1 cellular context compared by ENCODE assay signal in the genomic region with DNA sequence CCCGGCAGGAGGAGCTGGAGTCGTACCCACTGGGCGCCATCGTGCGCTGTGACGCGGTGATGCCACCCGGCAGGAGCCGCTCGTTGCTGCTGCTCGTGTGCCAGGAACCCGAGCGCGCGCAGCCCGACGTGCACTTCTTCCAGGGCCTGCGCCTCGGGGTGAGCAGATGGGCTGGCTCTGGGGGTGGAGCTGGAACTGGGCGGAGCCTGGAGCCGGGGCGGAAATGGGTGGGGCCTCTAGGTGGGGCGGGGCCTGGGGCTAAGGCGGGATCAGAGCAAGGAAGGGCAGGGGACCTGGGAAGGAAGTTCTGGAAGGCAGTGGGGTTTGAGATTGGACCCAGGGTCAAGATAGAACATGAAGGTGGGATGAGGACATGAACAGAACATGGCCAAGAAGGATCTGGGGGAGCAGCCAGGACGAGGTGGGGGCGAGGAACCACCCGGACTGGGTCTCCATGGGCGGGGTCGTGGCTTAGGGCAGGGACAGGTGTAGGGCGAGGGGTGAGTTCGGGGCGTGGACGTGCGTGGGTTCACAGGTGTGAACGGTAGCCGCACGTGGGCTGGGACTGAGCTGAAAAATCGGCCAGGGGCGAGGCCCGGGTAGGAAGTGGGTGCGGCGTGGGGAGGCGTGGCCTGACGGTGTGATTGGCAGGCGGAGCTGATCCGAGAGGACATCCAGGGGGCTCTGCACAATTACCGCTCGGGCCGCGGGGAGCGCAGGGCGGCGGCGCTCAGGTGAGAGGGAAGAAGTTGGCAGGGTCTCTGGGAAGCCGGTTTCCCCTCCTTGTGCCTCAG.
A peak's percentile ranks its signal among the peaks of the same experiment; 100 is the strongest.
TF ChIP-seq lines count a peak whose summit lies in the region.

No MANE protein-coding gene starts in this region.

TF ChIP-seq in K562, 482 proteins besides CTCF, POLR2A, EP300 and RAD21 (continued from another document and continues in another):
- TF ChIP-seq, protein P1, sequence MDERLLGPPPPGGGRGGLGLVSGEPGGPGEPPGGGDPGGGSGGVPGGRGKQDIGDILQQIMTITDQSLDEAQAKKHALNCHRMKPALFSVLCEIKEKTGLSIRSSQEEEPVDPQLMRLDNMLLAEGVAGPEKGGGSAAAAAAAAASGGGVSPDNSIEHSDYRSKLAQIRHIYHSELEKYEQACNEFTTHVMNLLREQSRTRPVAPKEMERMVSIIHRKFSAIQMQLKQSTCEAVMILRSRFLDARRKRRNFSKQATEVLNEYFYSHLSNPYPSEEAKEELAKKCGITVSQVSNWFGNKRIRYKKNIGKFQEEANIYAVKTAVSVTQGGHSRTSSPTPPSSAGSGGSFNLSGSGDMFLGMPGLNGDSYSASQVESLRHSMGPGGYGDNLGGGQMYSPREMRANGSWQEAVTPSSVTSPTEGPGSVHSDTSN (CRISPR knock-in tag; IDR thresholded peaks at IDR 0.05; ENCODE audit: low read depth), result peak; percentile 94
- TF ChIP-seq, protein P1 (tag; conservative IDR thresholded peaks at IDR 0.05; ENCODE audit: low read depth), result peak; percentile 93
- peak; percentile 21; the same call in 1 of the 2 replicates for TF ChIP-seq TRIM28 (IDR thresholded peaks at IDR 0.05)
- TF ChIP-seq RAD51 (IDR thresholded peaks at IDR 0.05; ENCODE audit: borderline replicate concordance, low read depth), result peak; percentile 34; the same call in 1 of the 2 replicates
- TF ChIP-seq ZFX (CRISPR knock-in tag; IDR thresholded peaks at IDR 0.05), result peak; percentile 49; the same call in 1 of the 2 replicates
- TF ChIP-seq, protein P2, sequence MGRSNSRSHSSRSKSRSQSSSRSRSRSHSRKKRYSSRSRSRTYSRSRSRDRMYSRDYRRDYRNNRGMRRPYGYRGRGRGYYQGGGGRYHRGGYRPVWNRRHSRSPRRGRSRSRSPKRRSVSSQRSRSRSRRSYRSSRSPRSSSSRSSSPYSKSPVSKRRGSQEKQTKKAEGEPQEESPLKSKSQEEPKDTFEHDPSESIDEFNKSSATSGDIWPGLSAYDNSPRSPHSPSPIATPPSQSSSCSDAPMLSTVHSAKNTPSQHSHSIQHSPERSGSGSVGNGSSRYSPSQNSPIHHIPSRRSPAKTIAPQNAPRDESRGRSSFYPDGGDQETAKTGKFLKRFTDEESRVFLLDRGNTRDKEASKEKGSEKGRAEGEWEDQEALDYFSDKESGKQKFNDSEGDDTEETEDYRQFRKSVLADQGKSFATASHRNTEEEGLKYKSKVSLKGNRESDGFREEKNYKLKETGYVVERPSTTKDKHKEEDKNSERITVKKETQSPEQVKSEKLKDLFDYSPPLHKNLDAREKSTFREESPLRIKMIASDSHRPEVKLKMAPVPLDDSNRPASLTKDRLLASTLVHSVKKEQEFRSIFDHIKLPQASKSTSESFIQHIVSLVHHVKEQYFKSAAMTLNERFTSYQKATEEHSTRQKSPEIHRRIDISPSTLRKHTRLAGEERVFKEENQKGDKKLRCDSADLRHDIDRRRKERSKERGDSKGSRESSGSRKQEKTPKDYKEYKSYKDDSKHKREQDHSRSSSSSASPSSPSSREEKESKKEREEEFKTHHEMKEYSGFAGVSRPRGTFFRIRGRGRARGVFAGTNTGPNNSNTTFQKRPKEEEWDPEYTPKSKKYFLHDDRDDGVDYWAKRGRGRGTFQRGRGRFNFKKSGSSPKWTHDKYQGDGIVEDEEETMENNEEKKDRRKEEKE (IDR thresholded peaks at IDR 0.05; ENCODE audit: borderline replicate concordance in 1 of 2, control insufficient read depth in 1 of 2, low read depth in 2 of 2, low read length in 1 of 2), result 0 out of 4 replicates have a peak, but pooled peaks of 1 of the 2 experiments have one; percentile 64
- TF ChIP-seq SAP30 (IDR thresholded peaks at IDR 0.05; ENCODE audit: borderline replicate concordance, insufficient read depth, low read depth, low read length, poor library complexity, severe bottlenecking), result peak; percentile 84
- peak; percentile 63; the same call in 1 of the 2 replicates for TF ChIP-seq GABPB1 (CRISPR knock-in tag; IDR thresholded peaks at IDR 0.05)
- TF ChIP-seq, protein P3, sequence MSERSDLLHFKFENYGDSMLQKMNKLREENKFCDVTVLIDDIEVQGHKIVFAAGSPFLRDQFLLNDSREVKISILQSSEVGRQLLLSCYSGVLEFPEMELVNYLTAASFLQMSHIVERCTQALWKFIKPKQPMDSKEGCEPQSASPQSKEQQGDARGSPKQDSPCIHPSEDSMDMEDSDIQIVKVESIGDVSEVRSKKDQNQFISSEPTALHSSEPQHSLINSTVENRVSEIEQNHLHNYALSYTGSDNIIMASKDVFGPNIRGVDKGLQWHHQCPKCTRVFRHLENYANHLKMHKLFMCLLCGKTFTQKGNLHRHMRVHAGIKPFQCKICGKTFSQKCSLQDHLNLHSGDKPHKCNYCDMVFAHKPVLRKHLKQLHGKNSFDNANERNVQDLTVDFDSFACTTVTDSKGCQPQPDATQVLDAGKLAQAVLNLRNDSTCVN (CRISPR knock-in tag; IDR thresholded peaks at IDR 0.05), result peak; percentile 90
- peak; percentile 44 for TF ChIP-seq PHF20 (IDR thresholded peaks at IDR 0.05; ENCODE audit: partially characterized antibody)
- TF ChIP-seq, protein P4, sequence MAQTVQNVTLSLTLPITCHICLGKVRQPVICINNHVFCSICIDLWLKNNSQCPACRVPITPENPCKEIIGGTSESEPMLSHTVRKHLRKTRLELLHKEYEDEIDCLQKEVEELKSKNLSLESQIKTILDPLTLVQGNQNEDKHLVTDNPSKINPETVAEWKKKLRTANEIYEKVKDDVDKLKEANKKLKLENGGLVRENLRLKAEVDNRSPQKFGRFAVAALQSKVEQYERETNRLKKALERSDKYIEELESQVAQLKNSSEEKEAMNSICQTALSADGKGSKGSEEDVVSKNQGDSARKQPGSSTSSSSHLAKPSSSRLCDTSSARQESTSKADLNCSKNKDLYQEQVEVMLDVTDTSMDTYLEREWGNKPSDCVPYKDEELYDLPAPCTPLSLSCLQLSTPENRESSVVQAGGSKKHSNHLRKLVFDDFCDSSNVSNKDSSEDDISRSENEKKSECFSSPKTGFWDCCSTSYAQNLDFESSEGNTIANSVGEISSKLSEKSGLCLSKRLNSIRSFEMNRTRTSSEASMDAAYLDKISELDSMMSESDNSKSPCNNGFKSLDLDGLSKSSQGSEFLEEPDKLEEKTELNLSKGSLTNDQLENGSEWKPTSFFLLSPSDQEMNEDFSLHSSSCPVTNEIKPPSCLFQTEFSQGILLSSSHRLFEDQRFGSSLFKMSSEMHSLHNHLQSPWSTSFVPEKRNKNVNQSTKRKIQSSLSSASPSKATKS (CRISPR knock-in tag; IDR thresholded peaks at IDR 0.05), result no peak
- peak; percentile 27; the same call in 1 of the 2 replicates for TF ChIP-seq OTX1 (CRISPR knock-in tag; IDR thresholded peaks at IDR 0.05)
- TF ChIP-seq, protein P5, sequence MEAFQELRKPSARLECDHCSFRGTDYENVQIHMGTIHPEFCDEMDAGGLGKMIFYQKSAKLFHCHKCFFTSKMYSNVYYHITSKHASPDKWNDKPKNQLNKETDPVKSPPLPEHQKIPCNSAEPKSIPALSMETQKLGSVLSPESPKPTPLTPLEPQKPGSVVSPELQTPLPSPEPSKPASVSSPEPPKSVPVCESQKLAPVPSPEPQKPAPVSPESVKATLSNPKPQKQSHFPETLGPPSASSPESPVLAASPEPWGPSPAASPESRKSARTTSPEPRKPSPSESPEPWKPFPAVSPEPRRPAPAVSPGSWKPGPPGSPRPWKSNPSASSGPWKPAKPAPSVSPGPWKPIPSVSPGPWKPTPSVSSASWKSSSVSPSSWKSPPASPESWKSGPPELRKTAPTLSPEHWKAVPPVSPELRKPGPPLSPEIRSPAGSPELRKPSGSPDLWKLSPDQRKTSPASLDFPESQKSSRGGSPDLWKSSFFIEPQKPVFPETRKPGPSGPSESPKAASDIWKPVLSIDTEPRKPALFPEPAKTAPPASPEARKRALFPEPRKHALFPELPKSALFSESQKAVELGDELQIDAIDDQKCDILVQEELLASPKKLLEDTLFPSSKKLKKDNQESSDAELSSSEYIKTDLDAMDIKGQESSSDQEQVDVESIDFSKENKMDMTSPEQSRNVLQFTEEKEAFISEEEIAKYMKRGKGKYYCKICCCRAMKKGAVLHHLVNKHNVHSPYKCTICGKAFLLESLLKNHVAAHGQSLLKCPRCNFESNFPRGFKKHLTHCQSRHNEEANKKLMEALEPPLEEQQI (IDR thresholded peaks at IDR 0.05), result no peak
- TF ChIP-seq, protein P6, sequence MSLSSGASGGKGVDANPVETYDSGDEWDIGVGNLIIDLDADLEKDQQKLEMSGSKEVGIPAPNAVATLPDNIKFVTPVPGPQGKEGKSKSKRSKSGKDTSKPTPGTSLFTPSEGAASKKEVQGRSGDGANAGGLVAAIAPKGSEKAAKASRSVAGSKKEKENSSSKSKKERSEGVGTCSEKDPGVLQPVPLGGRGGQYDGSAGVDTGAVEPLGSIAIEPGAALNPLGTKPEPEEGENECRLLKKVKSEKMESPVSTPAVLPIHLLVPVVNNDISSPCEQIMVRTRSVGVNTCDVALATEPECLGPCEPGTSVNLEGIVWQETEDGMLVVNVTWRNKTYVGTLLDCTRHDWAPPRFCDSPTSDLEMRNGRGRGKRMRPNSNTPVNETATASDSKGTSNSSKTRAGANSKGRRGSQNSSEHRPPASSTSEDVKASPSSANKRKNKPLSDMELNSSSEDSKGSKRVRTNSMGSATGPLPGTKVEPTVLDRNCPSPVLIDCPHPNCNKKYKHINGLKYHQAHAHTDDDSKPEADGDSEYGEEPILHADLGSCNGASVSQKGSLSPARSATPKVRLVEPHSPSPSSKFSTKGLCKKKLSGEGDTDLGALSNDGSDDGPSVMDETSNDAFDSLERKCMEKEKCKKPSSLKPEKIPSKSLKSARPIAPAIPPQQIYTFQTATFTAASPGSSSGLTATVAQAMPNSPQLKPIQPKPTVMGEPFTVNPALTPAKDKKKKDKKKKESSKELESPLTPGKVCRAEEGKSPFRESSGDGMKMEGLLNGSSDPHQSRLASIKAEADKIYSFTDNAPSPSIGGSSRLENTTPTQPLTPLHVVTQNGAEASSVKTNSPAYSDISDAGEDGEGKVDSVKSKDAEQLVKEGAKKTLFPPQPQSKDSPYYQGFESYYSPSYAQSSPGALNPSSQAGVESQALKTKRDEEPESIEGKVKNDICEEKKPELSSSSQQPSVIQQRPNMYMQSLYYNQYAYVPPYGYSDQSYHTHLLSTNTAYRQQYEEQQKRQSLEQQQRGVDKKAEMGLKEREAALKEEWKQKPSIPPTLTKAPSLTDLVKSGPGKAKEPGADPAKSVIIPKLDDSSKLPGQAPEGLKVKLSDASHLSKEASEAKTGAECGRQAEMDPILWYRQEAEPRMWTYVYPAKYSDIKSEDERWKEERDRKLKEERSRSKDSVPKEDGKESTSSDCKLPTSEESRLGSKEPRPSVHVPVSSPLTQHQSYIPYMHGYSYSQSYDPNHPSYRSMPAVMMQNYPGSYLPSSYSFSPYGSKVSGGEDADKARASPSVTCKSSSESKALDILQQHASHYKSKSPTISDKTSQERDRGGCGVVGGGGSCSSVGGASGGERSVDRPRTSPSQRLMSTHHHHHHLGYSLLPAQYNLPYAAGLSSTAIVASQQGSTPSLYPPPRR (CRISPR knock-in tag; IDR thresholded peaks at IDR 0.05; ENCODE audit: borderline replicate concordance), result no peak
- TF ChIP-seq ZEB2 (IDR thresholded peaks at IDR 0.05), result 0 out of 2 replicates have a peak, but pooled peaks have one; percentile 28
- TF ChIP-seq MEIS2 (IDR thresholded peaks at IDR 0.05; ENCODE audit: partially characterized antibody), result peak; percentile 78
